Comparison of ENCODE assay signal across 16 cellular contexts in genomic region chr17:65022137-65022536, GRCh38. TPM values are rescaled to one million over a fixed set of nuclear protein-coding genes. Genes with fewer than 3 reads are reported as not detected.
A peak's percentile ranks its signal among the peaks of the same experiment; 100 is the strongest.
DNase-seq lines count a peak whose midpoint lies in the region; ATAC-seq, FAIRE-seq and TF ChIP-seq lines count a peak whose summit lies in the region.
"Had no signal": no experiment of that assay in that cellular context is flagged by ENCODE, and none has a peak within 500 bp of the region (broad histone marks: within the 10 kb centered on the region; RNA-seq: fewer than 3 reads in every experiment).

No MANE protein-coding gene starts in this region.

- H3K36me3 ChIP-seq in mammary epithelial cell (ENCODE audit: insufficient read depth, low read length) (peaks cover 3% of the 10 kb centered on the region), neutrophil (peaks cover 16% of the 10 kb centered on the region)
- H3K36me3 ChIP-seq: ovary had no signal

- H3K4me3 ChIP-seq in mammary epithelial cell (replicated peaks in 1 of 3; ENCODE audit: insufficient read depth in 1 of 3, low read depth in 2 of 3, low read length in 3 of 3) (no peak overlapping the region), neutrophil (ENCODE audit: low read depth in 1 of 2, low read length in 1 of 2) (no peak overlapping the region)
- H3K4me3 ChIP-seq: ovary had no signal

- peak overlapping the region; percentile 63 for H3K4me2 ChIP-seq in mammary epithelial cell (ENCODE audit: insufficient read depth, low read depth, low read length)

- no peak overlapping the region for H3K9ac ChIP-seq in mammary epithelial cell (ENCODE audit: insufficient read depth, low read length)

- H3K4me1 ChIP-seq in mammary epithelial cell (ENCODE audit: insufficient read depth, low read length): peaks cover 39% of the 10 kb centered on the region
- H3K4me1 ChIP-seq in neutrophil (ENCODE audit: control insufficient read depth in 1 of 2, insufficient read depth in 1 of 2, low read depth in 1 of 2, low read length in 1 of 2): peaks cover 0 to 6% of the 10 kb centered on the region in 2 experiments

- H3K27me3 Mint-ChIP-seq in Calu3 (ENCODE audit: unreplicated experiment): no peaks in the 10 kb centered on the region
- H3K27me3 Mint-ChIP-seq: activated CD8-positive, alpha-beta T cell treated with anti-CD3 and anti-CD28 coated beads for 36 hours; brain had no signal

- in situ Hi-C loops in mammary epithelial cell (cut with MboI; ENCODE audit: low sequenced_read_pairs in 2 of 2): no loop called here

- peak overlapping the region; percentile 27; the same call in 1 of the 2 replicates for H3K27ac ChIP-seq in C4-2B
- H3K27ac ChIP-seq in mammary epithelial cell (ENCODE audit: insufficient read depth, low read depth, low read length): peak overlapping the region; percentile 85
- H3K27ac ChIP-seq in neutrophil: peak overlapping the region; percentile 51

- dilution Hi-C loops in mammary epithelial cell (cut with HindIII; ENCODE audit: low sequenced_read_pairs): no loop called here

- TF ChIP-seq POLR2A in GM12892 (IDR thresholded peaks at IDR 0.05; ENCODE audit: low read depth, low read length) (no peak), H54 (IDR thresholded peaks at IDR 0.05; ENCODE audit: low read depth, low read length) (no peak)

- H3K27ac Mint-ChIP-seq in Calu3 (ENCODE audit: unreplicated experiment): no peak overlapping the region

- TF ChIP-seq CTCF in C4-2B (conservative IDR thresholded peaks at IDR 0.05): no peak
- no peak for TF ChIP-seq CTCF in mammary epithelial cell (conservative IDR thresholded peaks at IDR 0.05 in 1 of 2, IDR thresholded peaks at IDR 0.05 in 1 of 2; ENCODE audit: extremely low read depth in 1 of 2, insufficient read depth in 1 of 2, low read depth in 1 of 2, low read length in 2 of 2)
- TF ChIP-seq CTCF in neutrophil (IDR thresholded peaks at IDR 0.05): no peak
- no peak for TF ChIP-seq CTCF in Calu3 (IDR thresholded peaks at IDR 0.05; ENCODE audit: unreplicated experiment)

- no peak overlapping the region for H2AFZ ChIP-seq in mammary epithelial cell (ENCODE audit: low read depth, low read length)

- H3K4me1 Mint-ChIP-seq in Calu3 (ENCODE audit: low read depth, unreplicated experiment): peaks cover 28% of the 10 kb centered on the region

- 86% methylated on average over 3 of the region's 3 CpGs for WGBS in mammary epithelial cell (ENCODE audit: low coverage, missing lambda C conversion rate)

- intact Hi-C loops in mammary epithelial cell (cut with micrococcal nuclease) (loop anchor here (5.0 to 10.0 kb wide), 2 partner anchors 45 to 173 kb away; no protein-coding TSS in a partner anchor), Calu3 (cut with micrococcal nuclease; ENCODE audit: unreplicated experiment) (no loop called here)

- H3K27me3 ChIP-seq in mammary epithelial cell (ENCODE audit: insufficient read depth, low read length) (no peaks in the 10 kb centered on the region), neutrophil (no peaks in the 10 kb centered on the region)
- H3K27me3 ChIP-seq: ovary had no signal

- no peaks in the 10 kb centered on the region for H3K9me3 Mint-ChIP-seq in Calu3 (ENCODE audit: low read depth, unreplicated experiment)

- no peak overlapping the region for H3K4me3 Mint-ChIP-seq in Calu3 (ENCODE audit: low read depth, unreplicated experiment)
- H3K4me3 Mint-ChIP-seq: activated CD8-positive, alpha-beta T cell treated with anti-CD3 and anti-CD28 coated beads for 36 hours had no signal

- peaks cover 96% of the 10 kb centered on the region for H3K79me2 ChIP-seq in mammary epithelial cell (ENCODE audit: insufficient read depth, low read length)

- peak; percentile 53 for FAIRE-seq in GM12892 (lab: Jason Lieb, UNC)
- no peak for FAIRE-seq in H54 (lab: Jason Lieb, UNC)

- no TSS peak for BruUV-seq in mammary epithelial cell (replicated peaks; lab: Mats Ljungman, UMichigan)
- BruUV-seq in Calu3 (replicated peaks; lab: Mats Ljungman, UMichigan): no TSS peak

- peaks cover 7% of the 10 kb centered on the region for H3K36me3 Mint-ChIP-seq in Calu3 (ENCODE audit: insufficient read depth, unreplicated experiment)

- DNase-seq in GM12892 (ENCODE audit: insufficient read length) (no peak), mammary epithelial cell (no peak), Calu3 (no peak), H54 (ENCODE audit: insufficient read length, low spot score) (no peak)
- no peak for DNase-seq in activated effector memory CD4-positive, alpha-beta T cell treated with anti-CD3 and anti-CD28 coated beads, Interleukin-2, amount 50 U/mL, for 16 hours
- DNase-seq: activated CD8-positive, alpha-beta T cell treated with anti-CD3 and anti-CD28 coated beads for 36 hours; activated gamma-delta T cell treated with Interleukin-2 at 50 U/mL for 16 hours; DND-41; effector CD8-positive, alpha-beta T cell; NCI-H2029; NCI-H774; ovary had no signal

- H4K20me1 ChIP-seq in mammary epithelial cell (ENCODE audit: insufficient read depth, low read length): no peaks in the 10 kb centered on the region

- ATAC-seq in HG03460 (IDR thresholded peaks at IDR 0.05; ENCODE audit: unreplicated experiment): no peak

- CTCF ChIA-PET in mammary epithelial cell (lab: Charles Lee; ENCODE audit: low non-redundant PET) (no interaction called here), Calu3 (lab: Charles Lee) (no interaction called here)

- H3K9me3 ChIP-seq in mammary epithelial cell (replicated peaks; ENCODE audit: insufficient read depth, low read length) (no peaks in the 10 kb centered on the region), neutrophil (no peaks in the 10 kb centered on the region)
- H3K9me3 ChIP-seq: ovary had no signal

RNA-seq across cellular contexts. Expression of gene GNA13, which starts 34.4 kb away (rescaled TPM):
- polyA plus RNA-seq in GM12892 (2012; ENCODE audit: missing spikeins): 39.2 TPM
- total RNA-seq in mammary epithelial cell (10 to 100 TPM; 33.9 to 76.3 TPM), Calu3 (2022) (15.7 and 18.2 TPM in 2 replicates)
- polyA plus RNA-seq in mammary epithelial cell: 24.8 TPM
- 35.0 TPM for polyA minus RNA-seq in mammary epithelial cell

Comparison
In these comparisons a context has a peak if more than half of its experiments do, and no peak if none do; other contexts are left out.
1. H3K27ac ChIP-seq: peak in every context shown above with its lines; median percentile 85 in mammary epithelial cell; 51 in neutrophil; 27 in C4-2B.